29 cellular contexts compared by ENCODE assay signal in genomic region chr7:4790078-4790465, GRCh38.
"Had no signal": no experiment of that assay in that cellular context is flagged by ENCODE, and none has a peak within 500 bp of the region (broad histone marks: within the 10 kb centered on the region; RNA-seq: fewer than 3 reads in every experiment).

No MANE protein-coding gene starts in this region.

- H3K27me3 Mint-ChIP-seq: activated B cell treated with CpG ODN at 0.5 μM for 24 hours; activated CD4-positive, alpha-beta memory T cell treated with anti-CD3 and anti-CD28 coated beads, Interleukin-2, amount 10 ng/mL, durations not matched to agents 7 days and 5 days; activated CD4-positive, alpha-beta T cell treated with anti-CD3 and anti-CD28 coated beads for 36 hours; activated CD4-positive, alpha-beta T cell treated with anti-CD3 and anti-CD28 coated beads, Interleukin-2, amount 10 ng/mL, durations not matched to agents 7 days and 5 days; activated CD8-positive, alpha-beta memory T cell treated with anti-CD3 and anti-CD28 coated beads, Interleukin-2, amount 10 ng/mL, durations not matched to agents 7 days and 5 days; activated naive CD4-positive, alpha-beta T cell treated with anti-CD3 and anti-CD28 coated beads, Interleukin-2, amount 10 ng/mL, durations not matched to agents 7 days and 5 days; activated naive CD8-positive, alpha-beta T cell treated with anti-CD3 and anti-CD28 coated beads, Interleukin-2, amount 10 ng/mL, durations not matched to agents 7 days and 5 days; T-helper 17 cell had no signal

- H3K4me3 ChIP-seq: ascending aorta had no signal

- H3K4me3 Mint-ChIP-seq: activated B cell treated with CpG ODN at 0.5 μM for 24 hours; activated CD4-positive, alpha-beta memory T cell treated with anti-CD3 and anti-CD28 coated beads, Interleukin-2, amount 10 ng/mL, durations not matched to agents 7 days and 5 days; activated CD4-positive, alpha-beta T cell treated with anti-CD3 and anti-CD28 coated beads for 36 hours; activated CD4-positive, alpha-beta T cell treated with anti-CD3 and anti-CD28 coated beads, Interleukin-2, amount 10 ng/mL, durations not matched to agents 7 days and 5 days; activated CD8-positive, alpha-beta memory T cell treated with anti-CD3 and anti-CD28 coated beads, Interleukin-2, amount 10 ng/mL, durations not matched to agents 7 days and 5 days; activated naive CD4-positive, alpha-beta T cell treated with anti-CD3 and anti-CD28 coated beads, Interleukin-2, amount 10 ng/mL, durations not matched to agents 7 days and 5 days; activated naive CD8-positive, alpha-beta T cell treated with anti-CD3 and anti-CD28 coated beads, Interleukin-2, amount 10 ng/mL, durations not matched to agents 7 days and 5 days; activated T-cell treated with anti-CD3 and anti-CD28 coated beads, Interleukin-2, amount 50 U/mL, for 4 hours; brain; T-helper 17 cell; T-helper 2 cell treated with Interferon-gamma antibody and Interleukin-4, amounts not matched to agents 5 μg/mL and 100 μg/mL, for 36 hours had no signal

- H3K9me3 ChIP-seq: ascending aorta had no signal

- H3K27ac ChIP-seq: ascending aorta, WERI-Rb-1 had no signal

- H3K27ac Mint-ChIP-seq: activated B cell treated with CpG ODN at 0.5 μM for 24 hours; activated CD4-positive, alpha-beta memory T cell treated with anti-CD3 and anti-CD28 coated beads, Interleukin-2, amount 10 ng/mL, durations not matched to agents 7 days and 5 days; activated CD4-positive, alpha-beta T cell treated with anti-CD3 and anti-CD28 coated beads for 36 hours; activated CD4-positive, alpha-beta T cell treated with anti-CD3 and anti-CD28 coated beads, Interleukin-2, amount 10 ng/mL, durations not matched to agents 7 days and 5 days; activated CD8-positive, alpha-beta memory T cell treated with anti-CD3 and anti-CD28 coated beads, Interleukin-2, amount 10 ng/mL, durations not matched to agents 7 days and 5 days; activated naive CD4-positive, alpha-beta T cell treated with anti-CD3 and anti-CD28 coated beads, Interleukin-2, amount 10 ng/mL, durations not matched to agents 7 days and 5 days; activated naive CD4-positive, alpha-beta T cell treated with anti-CD3 and anti-CD28 coated beads, Interleukin-2, amount 50 U/mL, for 72 hours; activated naive CD8-positive, alpha-beta T cell treated with anti-CD3 and anti-CD28 coated beads, Interleukin-2, amount 10 ng/mL, durations not matched to agents 7 days and 5 days; activated T-helper 2 cell treated with anti-CD3 and anti-CD28 coated beads, Interferon-gamma antibody, Interleukin-2, Interleukin-4, amounts not matched to agents 10 μg/mL and 5 μg/mL and 100 μg/mL, durations not matched to agents 14 hours and 24 hours and 36 hours; T-helper 17 cell; T-helper 2 cell treated with Interferon-gamma antibody and Interleukin-4, amounts not matched to agents 5 μg/mL and 100 μg/mL, for 36 hours had no signal

- DNase-seq: activated B cell treated with CpG ODN at 0.5 μM for 24 hours; activated CD4-positive, alpha-beta memory T cell treated with anti-CD3 and anti-CD28 coated beads, Interleukin-2, amount 10 ng/mL, durations not matched to agents 7 days and 5 days; activated CD4-positive, alpha-beta T cell treated with anti-CD3 and anti-CD28 coated beads for 36 hours; activated CD4-positive, alpha-beta T cell treated with anti-CD3 and anti-CD28 coated beads, Interleukin-2, amount 10 ng/mL, durations not matched to agents 7 days and 5 days; activated CD4-positive, alpha-beta T cell treated with anti-CD3 and anti-CD28 coated beads, Interleukin-2, amount 50 U/mL, for 4 hours; activated CD8-positive, alpha-beta memory T cell treated with anti-CD3 and anti-CD28 coated beads, Interleukin-2, amount 10 ng/mL, durations not matched to agents 7 days and 5 days; activated CD8-positive, alpha-beta memory T cell treated with anti-CD3 and anti-CD28 coated beads, Interleukin-2, amount 50 U/mL, for 4 hours; activated gamma-delta T cell; activated naive CD4-positive, alpha-beta T cell; activated naive CD4-positive, alpha-beta T cell treated with anti-CD3 and anti-CD28 coated beads, Interleukin-2, amount 10 ng/mL, durations not matched to agents 7 days and 5 days; activated T-cell treated with anti-CD3 and anti-CD28 coated beads, Interleukin-2, amount 50 U/mL, for 4 hours; cortex of kidney; dermis blood vessel endothelial cell; effector CD4-positive, alpha-beta T cell; foreskin fibroblast; head of caudate nucleus; hippocampal formation; T-helper 1 cell; T-helper 17 cell; T1000; WERI-Rb-1 had no signal

- H3K4me1 ChIP-seq: ascending aorta had no signal

- ATAC-seq: activated CD4-positive, alpha-beta T cell treated with anti-CD3 and anti-CD28 coated beads for 36 hours; activated CD4-positive, CD25-positive, alpha-beta regulatory T cell treated with anti-CD3 and anti-CD28 coated beads, Interleukin-2, amount 50 U/mL, for 24 hours; activated CD8-positive, alpha-beta memory T cell treated with anti-CD3 and anti-CD28 coated beads, Interleukin-2, amount 10 ng/mL, durations not matched to agents 7 days and 5 days; activated naive CD4-positive, alpha-beta T cell treated with anti-CD3 and anti-CD28 coated beads, Interleukin-2, amount 50 U/mL, for 72 hours; activated T-cell treated with anti-CD3 and anti-CD28 coated beads, Interleukin-2, amount 50 U/mL, for 4 hours; esophagus mucosa; T-helper 17 cell had no signal

- H3K9me3 Mint-ChIP-seq: activated B cell treated with CpG ODN at 0.5 μM for 24 hours; activated CD4-positive, alpha-beta memory T cell treated with anti-CD3 and anti-CD28 coated beads, Interleukin-2, amount 10 ng/mL, durations not matched to agents 7 days and 5 days; activated CD4-positive, alpha-beta T cell treated with anti-CD3 and anti-CD28 coated beads, Interleukin-2, amount 10 ng/mL, durations not matched to agents 7 days and 5 days; activated naive CD4-positive, alpha-beta T cell treated with anti-CD3 and anti-CD28 coated beads, Interleukin-2, amount 10 ng/mL, durations not matched to agents 7 days and 5 days; activated naive CD4-positive, alpha-beta T cell treated with anti-CD3 and anti-CD28 coated beads, Interleukin-2, amount 50 U/mL, for 72 hours; activated naive CD8-positive, alpha-beta T cell treated with anti-CD3 and anti-CD28 coated beads, Interleukin-2, amount 10 ng/mL, durations not matched to agents 7 days and 5 days; activated T-cell treated with anti-CD3 and anti-CD28 coated beads, Interleukin-2, amount 50 U/mL, for 4 hours; activated T-helper 2 cell treated with anti-CD3 and anti-CD28 coated beads, Interferon-gamma antibody, Interleukin-2, Interleukin-4, amounts not matched to agents 10 μg/mL and 5 μg/mL and 100 μg/mL, durations not matched to agents 14 hours and 24 hours and 36 hours; T-helper 2 cell treated with Interferon-gamma antibody and Interleukin-4, amounts not matched to agents 5 μg/mL and 100 μg/mL, for 36 hours had no signal

- H3K27me3 ChIP-seq: ascending aorta had no signal
